8 cellular contexts compared by ENCODE assay signal in genomic region chr19:16445238-16446107, GRCh38. TPM values are rescaled to one million over a fixed set of nuclear protein-coding genes. Genes with fewer than 3 reads are reported as not detected.
A peak's percentile ranks its signal among the peaks of the same experiment; 100 is the strongest.
DNase-seq lines count a peak whose midpoint lies in the region; ATAC-seq, FAIRE-seq and TF ChIP-seq lines count a peak whose summit lies in the region.

No MANE protein-coding gene starts in this region.

- no peaks in the 10 kb centered on the region for H3K27me3 ChIP-seq in BE2C

- no peak for FAIRE-seq in urothelium cell line (lab: Jason Lieb, UNC)

- H3K4me1 Mint-ChIP-seq in activated CD4-positive, alpha-beta T cell treated with anti-CD3 and anti-CD28 coated beads, Interleukin-2, amount 10 ng/mL, durations not matched to agents 7 days and 5 days: peaks cover 45% of the 10 kb centered on the region
- peaks cover 51% of the 10 kb centered on the region for H3K4me1 Mint-ChIP-seq in activated T-helper 17 cell treated with anti-CD3 and anti-CD28 coated beads, Interleukin-2, amount 50 U/mL, for 72 hours

- no peak overlapping the region for H3K4me3 Mint-ChIP-seq in activated CD4-positive, alpha-beta T cell treated with anti-CD3 and anti-CD28 coated beads, Interleukin-2, amount 10 ng/mL, durations not matched to agents 7 days and 5 days
- peak overlapping the region; percentile 44 for H3K4me3 Mint-ChIP-seq in activated T-helper 17 cell treated with anti-CD3 and anti-CD28 coated beads, Interleukin-2, amount 50 U/mL, for 72 hours

- no peak for DNase-seq in activated CD4-positive, alpha-beta T cell treated with anti-CD3 and anti-CD28 coated beads, Interleukin-2, amount 10 ng/mL, durations not matched to agents 7 days and 5 days
- DNase-seq in activated CD4-positive, alpha-beta T cell treated with anti-CD3 and anti-CD28 coated beads, Interleukin-2, amount 50 U/mL, for 1 hour: no peak
- peak; percentile 63 for DNase-seq in HK-2 (ENCODE audit: unreplicated experiment)
- peak; percentile 25 for DNase-seq in retina
- DNase-seq in NCI-H748 (lab: John Stamatoyannopoulos, UW; ENCODE audit: unreplicated experiment): no peak
- no peak for DNase-seq in urothelium cell line (ENCODE audit: low spot score)
- DNase-seq in BE2C: no peak

- H3K9me3 ChIP-seq in BE2C: no peaks in the 10 kb centered on the region

- POLR2A ChIA-PET in activated CD4-positive, alpha-beta T cell treated with anti-CD3 and anti-CD28 coated beads, Interleukin-2, amount 10 ng/mL, durations not matched to agents 7 days and 5 days (lab: Charles Lee): no interaction called here

- H3K27me3 Mint-ChIP-seq in activated CD4-positive, alpha-beta T cell treated with anti-CD3 and anti-CD28 coated beads, Interleukin-2, amount 10 ng/mL, durations not matched to agents 7 days and 5 days: no peaks in the 10 kb centered on the region
- H3K27me3 Mint-ChIP-seq in activated T-helper 17 cell treated with anti-CD3 and anti-CD28 coated beads, Interleukin-2, amount 50 U/mL, for 72 hours: no peaks in the 10 kb centered on the region

- ATAC-seq in activated T-helper 17 cell treated with anti-CD3 and anti-CD28 coated beads, Interleukin-2, amount 50 U/mL, for 72 hours (replicated peaks): peak; percentile 56

- H3K4me3 ChIP-seq in BE2C (ENCODE audit: low read depth, low read length): no peak overlapping the region

- peaks cover 15% of the 10 kb centered on the region for H3K36me3 Mint-ChIP-seq in activated CD4-positive, alpha-beta T cell treated with anti-CD3 and anti-CD28 coated beads, Interleukin-2, amount 10 ng/mL, durations not matched to agents 7 days and 5 days (ENCODE audit: low read depth)
- peaks cover 56% of the 10 kb centered on the region for H3K36me3 Mint-ChIP-seq in activated T-helper 17 cell treated with anti-CD3 and anti-CD28 coated beads, Interleukin-2, amount 50 U/mL, for 72 hours (ENCODE audit: low read depth)

- TF ChIP-seq CTCF in BE2C (IDR thresholded peaks at IDR 0.05; ENCODE audit: low read depth, low read length): no peak

- H3K27ac Mint-ChIP-seq in activated CD4-positive, alpha-beta T cell treated with anti-CD3 and anti-CD28 coated beads, Interleukin-2, amount 10 ng/mL, durations not matched to agents 7 days and 5 days: peak overlapping the region; percentile 64
- H3K27ac Mint-ChIP-seq in activated T-helper 17 cell treated with anti-CD3 and anti-CD28 coated beads, Interleukin-2, amount 50 U/mL, for 72 hours: peak overlapping the region; percentile 98

- H3K4me1 ChIP-seq in BE2C: peaks cover 24% of the 10 kb centered on the region

- CTCF ChIA-PET in activated CD4-positive, alpha-beta T cell treated with anti-CD3 and anti-CD28 coated beads, Interleukin-2, amount 10 ng/mL, durations not matched to agents 7 days and 5 days (lab: Charles Lee): interaction anchor here (0.6 kb wide), 1 partner anchor 763 kb away, joined by 5 read pairs; no protein-coding TSS in a partner anchor

- peaks cover 4% of the 10 kb centered on the region for H3K9me3 Mint-ChIP-seq in activated CD4-positive, alpha-beta T cell treated with anti-CD3 and anti-CD28 coated beads, Interleukin-2, amount 10 ng/mL, durations not matched to agents 7 days and 5 days
- no peaks in the 10 kb centered on the region for H3K9me3 Mint-ChIP-seq in activated T-helper 17 cell treated with anti-CD3 and anti-CD28 coated beads, Interleukin-2, amount 50 U/mL, for 72 hours

- H3K36me3 ChIP-seq in BE2C: peaks cover 10% of the 10 kb centered on the region; the same call in 1 of the 2 replicates

RNA-seq across cellular contexts. Expression of gene EPS15L1, which starts 26.3 kb away (rescaled TPM):
- 10 to 100 TPM; 33.3 to 39.1 TPM for total RNA-seq in activated CD4-positive, alpha-beta T cell treated with anti-CD3 and anti-CD28 coated beads, Interleukin-2, amount 10 ng/mL, durations not matched to agents 7 days and 5 days
- total RNA-seq in activated T-helper 17 cell treated with anti-CD3 and anti-CD28 coated beads, Interleukin-2, amount 50 U/mL, for 72 hours: 10 to 100 TPM; 35.6 to 45.0 TPM
- 68.7 TPM for polyA plus RNA-seq in BE2C (2012; ENCODE audit: insufficient read depth, insufficient read length, low read depth)

RNA-seq across cellular contexts. Expression of gene CALR3, which starts 50.5 kb away (rescaled TPM):
- not detected for total RNA-seq in activated CD4-positive, alpha-beta T cell treated with anti-CD3 and anti-CD28 coated beads, Interleukin-2, amount 10 ng/mL, durations not matched to agents 7 days and 5 days
- total RNA-seq in activated T-helper 17 cell treated with anti-CD3 and anti-CD28 coated beads, Interleukin-2, amount 50 U/mL, for 72 hours: not detected
- polyA plus RNA-seq in BE2C (2012; ENCODE audit: insufficient read depth, insufficient read length, low read depth): not detected

RNA-seq across cellular contexts. Expression of gene C19orf44, which starts 50.7 kb away (rescaled TPM):
- 1 to 10 TPM; 3.1 to 3.9 TPM for total RNA-seq in activated CD4-positive, alpha-beta T cell treated with anti-CD3 and anti-CD28 coated beads, Interleukin-2, amount 10 ng/mL, durations not matched to agents 7 days and 5 days
- total RNA-seq in activated T-helper 17 cell treated with anti-CD3 and anti-CD28 coated beads, Interleukin-2, amount 50 U/mL, for 72 hours: 1 to 10 TPM; 4.0 to 4.2 TPM
- 13.8 TPM for polyA plus RNA-seq in BE2C (2012; ENCODE audit: insufficient read depth, insufficient read length, low read depth)

Comparison
In these comparisons a context has a peak if more than half of its experiments do, and no peak if none do; other contexts are left out.
1. DNase-seq: peak in HK-2 (single experiment) and retina (single experiment); none in activated CD4-positive, alpha-beta T cell treated with anti-CD3 and anti-CD28 coated beads, Interleukin-2, amount 10 ng/mL, durations not matched to agents 7 days and 5 days (single experiment), activated CD4-positive, alpha-beta T cell treated with anti-CD3 and anti-CD28 coated beads, Interleukin-2, amount 50 U/mL, for 1 hour (single experiment), NCI-H748 (single experiment), urothelium cell line (single experiment) and BE2C (single experiment).